In genomic region chr19:35099155-35099896, GRCh38 we compare ENCODE assay signal across 20 cellular contexts. TPM values are rescaled to one million over a fixed set of nuclear protein-coding genes. Genes with fewer than 3 reads are reported as not detected.
"Had no signal": no experiment of that assay in that cellular context is flagged by ENCODE, and none has a peak within 500 bp of the region (broad histone marks: within the 10 kb centered on the region; RNA-seq: fewer than 3 reads in every experiment).

No MANE protein-coding gene starts in this region.

- H3K27ac Mint-ChIP-seq: activated naive CD8-positive, alpha-beta T cell treated with anti-CD3 and anti-CD28 coated beads, Interleukin-2, amount 10 ng/mL, durations not matched to agents 7 days and 5 days; natural killer cell had no signal

- H3K4me1 Mint-ChIP-seq: activated naive CD8-positive, alpha-beta T cell treated with anti-CD3 and anti-CD28 coated beads, Interleukin-2, amount 10 ng/mL, durations not matched to agents 7 days and 5 days; natural killer cell had no signal

- H3K4me3 ChIP-seq: ascending aorta, gastroesophageal sphincter, skin epidermis, testis, upper lobe of right lung had no signal

- H3K4me3 Mint-ChIP-seq: activated naive CD8-positive, alpha-beta T cell treated with anti-CD3 and anti-CD28 coated beads, Interleukin-2, amount 10 ng/mL, durations not matched to agents 7 days and 5 days; natural killer cell had no signal

- DNase-seq: activated naive CD4-positive, alpha-beta T cell; activated naive CD8-positive, alpha-beta T cell treated with anti-CD3 and anti-CD28 coated beads, Interleukin-2, amount 10 ng/mL, durations not matched to agents 7 days and 5 days; activated T-cell treated with anti-CD3 and anti-CD28 coated beads for 4 hours; dermis blood vessel endothelial cell; islet precursor cell; mesenchymal stem cell; natural killer cell; stimulated activated CD4-positive, alpha-beta T cell treated with anti-CD3 and anti-CD28 coated beads, Interleukin-4, amount 100 ng/mL, for 4 hours; stimulated activated CD8-positive, alpha-beta memory T cell treated with anti-CD3 and anti-CD28 coated beads, Interleukin-4, amount 100 ng/mL, for 48 hours; stimulated activated naive CD8-positive, alpha-beta T cell treated with anti-CD3 and anti-CD28 coated beads, Interleukin-15, Interleukin-2, amounts not matched to agents 100 U/mL and 50 U/mL, for 24 hours; testis; upper lobe of right lung had no signal

- FAIRE-seq: bronchial epithelial cell had no signal

- H3K9me3 ChIP-seq: ascending aorta, gastroesophageal sphincter, testis, upper lobe of right lung had no signal

- H3K27me3 ChIP-seq: ascending aorta, gastroesophageal sphincter, testis, upper lobe of right lung had no signal

- H3K36me3 Mint-ChIP-seq: activated naive CD8-positive, alpha-beta T cell treated with anti-CD3 and anti-CD28 coated beads, Interleukin-2, amount 10 ng/mL, durations not matched to agents 7 days and 5 days; natural killer cell had no signal

- ATAC-seq: activated CD4-positive, CD25-positive, alpha-beta regulatory T cell treated with anti-CD3 and anti-CD28 coated beads, Interleukin-2, amount 50 U/mL, for 24 hours; gastroesophageal sphincter; natural killer cell had no signal

- H3K27ac ChIP-seq: ascending aorta, gastroesophageal sphincter, testis, upper lobe of right lung had no signal

- H3K36me3 ChIP-seq: ascending aorta, gastroesophageal sphincter, upper lobe of right lung had no signal

- H3K9me3 Mint-ChIP-seq: activated naive CD8-positive, alpha-beta T cell treated with anti-CD3 and anti-CD28 coated beads, Interleukin-2, amount 10 ng/mL, durations not matched to agents 7 days and 5 days; natural killer cell had no signal

- H3K4me1 ChIP-seq: ascending aorta, gastroesophageal sphincter, testis, upper lobe of right lung had no signal

RNA-seq across cellular contexts. Expression of gene FXYD3, which starts 16.3 kb away (rescaled TPM):
- total RNA-seq: activated naive CD8-positive, alpha-beta T cell treated with anti-CD3 and anti-CD28 coated beads, Interleukin-2, amount 10 ng/mL, durations not matched to agents 7 days and 5 days; ascending aorta; epithelial cell of proximal tubule; natural killer cell had no signal

RNA-seq across cellular contexts. Expression of gene LGI4, which starts 35.5 kb away (rescaled TPM):
- total RNA-seq: bronchial epithelial cell, epithelial cell of proximal tubule had no signal

RNA-seq across cellular contexts. Expression of gene FXYD1, which starts 39.3 kb away (rescaled TPM):
- total RNA-seq: activated naive CD8-positive, alpha-beta T cell treated with anti-CD3 and anti-CD28 coated beads, Interleukin-2, amount 10 ng/mL, durations not matched to agents 7 days and 5 days; bronchial epithelial cell; dermis blood vessel endothelial cell; epithelial cell of proximal tubule; natural killer cell had no signal

RNA-seq across cellular contexts. Expression of gene FXYD7, which starts 43.7 kb away (rescaled TPM):
- total RNA-seq: ascending aorta, bronchial epithelial cell, dermis blood vessel endothelial cell, epithelial cell of proximal tubule, gastroesophageal sphincter, left ventricle myocardium superior, mucosa of gallbladder had no signal
